10 cellular contexts compared by ENCODE assay signal in genomic region chr5:59124983-59125960, GRCh38.
DNase-seq lines count a peak whose midpoint lies in the region; ATAC-seq and TF ChIP-seq lines count a peak whose summit lies in the region.
"Had no signal": no experiment of that assay in that cellular context is flagged by ENCODE, and none has a peak within 500 bp of the region (broad histone marks: within the 10 kb centered on the region; RNA-seq: fewer than 3 reads in every experiment).

No MANE protein-coding gene starts in this region.

- H3K9me3 Mint-ChIP-seq in Calu3 (ENCODE audit: low read depth, unreplicated experiment) = no peaks in the 10 kb centered on the region
- H3K9me3 Mint-ChIP-seq: IgD-negative memory B cell had no signal

- no peak for TF ChIP-seq EP300 in upper lobe of left lung (IDR thresholded peaks at IDR 0.05)

- H3K27ac Mint-ChIP-seq in Calu3 (ENCODE audit: unreplicated experiment) = no peak overlapping the region
- H3K27ac Mint-ChIP-seq: activated T-helper 1 cell treated with anti-CD3 and anti-CD28 coated beads, Interleukin-12 subunit alpha, Interleukin-12 subunit beta, Interleukin-2, Interleukin-4 antibody, amounts not matched to agents 30 ng/mL and 10 ng/mL and 1 ng/mL, durations not matched to agents 14 hours and 24 hours and 36 hours; IgD-negative memory B cell had no signal

- CTCF ChIA-PET in Calu3 (lab: Charles Lee) = interaction anchor here (0.7 to 1.4 kb wide), 2 partner anchors 19 to 89 kb away, joined by 3 to 4 read pairs; no protein-coding TSS in a partner anchor

- no peaks in the 10 kb centered on the region for H3K4me1 Mint-ChIP-seq in Calu3 (ENCODE audit: low read depth, unreplicated experiment)

- no TSS peak for BruUV-seq in Calu3 (replicated peaks; lab: Mats Ljungman, UMichigan)

- ATAC-seq in Right ventricle myocardium superior (ENCODE audit: poor library complexity) (no peak), Right ventricle myocardium inferior (no peak), upper lobe of left lung (ENCODE audit: low FRiP score in 2 of 2) (no peak)

- WGBS in upper lobe of left lung, 2 donors = 58 to 66% methylated on average over 9 of the region's 9 CpGs

- H3K27ac ChIP-seq in left ventricle myocardium inferior (replicated peaks) (peak overlapping the region; percentile 87), upper lobe of left lung (peak overlapping the region; percentile 79 to 87 (median 84))

- DNase-seq in Right ventricle myocardium superior (peak; percentile 34), Right ventricle myocardium inferior (ENCODE audit: missing footprints) (no peak), SK-MEL-5 (ENCODE audit: low read depth, low spot score) (peak; percentile 61), left ventricle myocardium inferior (no peak), upper lobe of left lung (no peak), C1 segment of cervical spinal cord (lab: John Stamatoyannopoulos, UW) (no peak), Calu3 (no peak)
- no peak for DNase-seq in activated effector memory CD4-positive, alpha-beta T cell treated with Interleukin-2 at 50 U/mL for 16 hours

- no peak for TF ChIP-seq POLR2A in upper lobe of left lung (IDR thresholded peaks at IDR 0.05)

- no peaks in the 10 kb centered on the region for H3K36me3 Mint-ChIP-seq in Calu3 (ENCODE audit: insufficient read depth, unreplicated experiment)

- H3K4me1 ChIP-seq in left ventricle myocardium inferior (peaks cover 57% of the 10 kb centered on the region), upper lobe of left lung (peaks cover 18 to 52% (median 32%) of the 10 kb centered on the region in 4 donors)

- H3K4me3 ChIP-seq in left ventricle myocardium inferior (peak overlapping the region; percentile 57), upper lobe of left lung (no peak overlapping the region)

- intact Hi-C loops in Right ventricle myocardium superior (cut with DNase I) (no loop called here), Right ventricle myocardium inferior (cut with DNase I) (loop anchor here (5.0 kb wide), 3 partner anchors 47 to 233 kb away; no protein-coding TSS in a partner anchor), left ventricle myocardium inferior (cut with micrococcal nuclease) (loop anchor here (5.0 kb wide), 1 partner anchor 88 kb away; no protein-coding TSS in a partner anchor), Calu3 (cut with micrococcal nuclease; ENCODE audit: unreplicated experiment) (no loop called here)

- no peaks in the 10 kb centered on the region for H3K27me3 Mint-ChIP-seq in Calu3 (ENCODE audit: unreplicated experiment)
- H3K27me3 Mint-ChIP-seq: IgD-negative memory B cell had no signal

- in situ Hi-C loops in SK-MEL-5 (cut with HindIII; ENCODE audit: low pct_unique_long_range_greater_than_20kb, low sequenced_read_pairs) = no loop called here

- H3K9me3 ChIP-seq in left ventricle myocardium inferior (replicated peaks) = no peaks in the 10 kb centered on the region
- H3K9me3 ChIP-seq in upper lobe of left lung = no peaks in the 10 kb centered on the region

- TF ChIP-seq CTCF in left ventricle myocardium inferior (IDR thresholded peaks at IDR 0.05; ENCODE audit: borderline replicate concordance) (no peak), upper lobe of left lung (IDR thresholded peaks at IDR 0.05) (no peak), Calu3 (IDR thresholded peaks at IDR 0.05; ENCODE audit: unreplicated experiment) (no peak)

- H3K36me3 ChIP-seq in left ventricle myocardium inferior = no peaks in the 10 kb centered on the region
- H3K36me3 ChIP-seq in upper lobe of left lung = no peaks in the 10 kb centered on the region

- no peak overlapping the region for H3K4me3 Mint-ChIP-seq in Calu3 (ENCODE audit: low read depth, unreplicated experiment)
- H3K4me3 Mint-ChIP-seq: activated T-helper 1 cell treated with anti-CD3 and anti-CD28 coated beads, Interleukin-12 subunit alpha, Interleukin-12 subunit beta, Interleukin-2, Interleukin-4 antibody, amounts not matched to agents 30 ng/mL and 10 ng/mL and 1 ng/mL, durations not matched to agents 14 hours and 24 hours and 36 hours; IgD-negative memory B cell had no signal

- H3K27me3 ChIP-seq in left ventricle myocardium inferior (ENCODE audit: low read depth) (no peaks in the 10 kb centered on the region), upper lobe of left lung (no peaks in the 10 kb centered on the region)

Comparison
In these comparisons a context has a peak if more than half of its experiments do, and no peak if none do; other contexts are left out.
1. DNase-seq: peak in Right ventricle myocardium superior (single experiment) and SK-MEL-5 (single experiment); none in Right ventricle myocardium inferior (single experiment), left ventricle myocardium inferior (single experiment), upper lobe of left lung (0 of 2), C1 segment of cervical spinal cord (0 of 14), activated effector memory CD4-positive, alpha-beta T cell treated with Interleukin-2 at 50 U/mL for 16 hours (single experiment) and Calu3 (single experiment).
2. intact Hi-C loops: an anchor here in Right ventricle myocardium inferior (5.0 kb wide) and left ventricle myocardium inferior (5.0 kb wide); none called in Right ventricle myocardium superior and Calu3.